ENCODE assay signal across 18 cellular contexts in the genomic region with DNA sequence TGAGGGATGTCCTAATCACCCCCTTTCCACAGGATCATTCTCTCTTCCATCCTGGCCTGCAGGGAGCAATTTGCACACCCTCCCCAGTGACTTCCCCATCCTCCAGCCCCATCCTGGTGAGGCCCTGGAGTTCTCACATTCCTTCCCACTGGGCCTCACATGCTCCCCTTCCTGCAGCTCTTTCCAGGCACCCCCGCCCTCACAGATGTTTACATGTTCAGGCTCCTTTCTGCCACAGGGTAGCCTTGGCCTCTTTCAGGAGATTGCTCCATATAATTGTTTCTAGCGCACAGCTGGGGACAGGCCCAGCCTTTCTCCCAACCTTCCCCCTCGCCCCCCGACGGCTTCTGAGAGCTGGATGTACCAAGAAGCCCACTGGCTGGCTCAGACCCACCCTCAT.
DNase-seq lines count a peak whose midpoint lies in the region; ATAC-seq and TF ChIP-seq lines count a peak whose summit lies in the region.
"Had no signal": no experiment of that assay in that cellular context is flagged by ENCODE, and none has a peak within 500 bp of the region (broad histone marks: within the 10 kb centered on the region; RNA-seq: fewer than 3 reads in every experiment).

No MANE protein-coding gene starts in this region.

- no peaks in the 10 kb centered on the region for H3K9me3 Mint-ChIP-seq in H9
- H3K9me3 Mint-ChIP-seq: immature natural killer cell, mesothelial cell of epicardium had no signal

- no peaks in the 10 kb centered on the region; a peak in 1 of 7 replicates for H3K36me3 Mint-ChIP-seq in H9 (ENCODE audit: insufficient read depth in 1 of 3, low read depth in 3 of 3)
- H3K36me3 Mint-ChIP-seq in T-helper 17 cell (ENCODE audit: low read depth), result no peaks in the 10 kb centered on the region
- H3K36me3 Mint-ChIP-seq: immature natural killer cell, mesothelial cell of epicardium had no signal

- no peaks in the 10 kb centered on the region for H3K36me3 ChIP-seq in breast epithelium
- H3K36me3 ChIP-seq: BLaER1 had no signal

- no peak overlapping the region for H2AFZ ChIP-seq in H9 (ENCODE audit: low read length)

- H2BK120ac ChIP-seq in H9 (ENCODE audit: low read depth, low read length, poor library complexity, severe bottlenecking), result no peak overlapping the region

- H2BK15ac ChIP-seq in H9 (ENCODE audit: low read depth, low read length), result no peak overlapping the region

- no peaks in the 10 kb centered on the region for H3K79me2 ChIP-seq in H9 (ENCODE audit: insufficient read depth, low read length)

- H3K18ac ChIP-seq in H9 (ENCODE audit: insufficient read length, low read depth, low read length), result no peak overlapping the region

- ATAC-seq in T-helper 17 cell (no peak), GM21825 (IDR thresholded peaks at IDR 0.05; ENCODE audit: unreplicated experiment) (no peak), GM19395 (IDR thresholded peaks at IDR 0.05; ENCODE audit: unreplicated experiment) (no peak)
- ATAC-seq: foreskin keratinocyte had no signal

- no peak overlapping the region for H4K5ac ChIP-seq in H9 (ENCODE audit: insufficient read length, low read depth, low read length)

- H3K4me3 ChIP-seq in breast epithelium, result no peak overlapping the region
- H3K4me3 ChIP-seq: BLaER1 had no signal

- H4K8ac ChIP-seq in H9 (replicated peaks; ENCODE audit: insufficient read length, low read depth, low read length), result no peak overlapping the region

- WGBS in H9 (ENCODE audit: extremely low coverage, insufficient read length, low lambda C conversion rate), result no CpG with 5 or more reads among the region's 5 CpGs

- H4K91ac ChIP-seq in H9 (ENCODE audit: insufficient read length, low read depth, low read length), result no peak overlapping the region

- no peaks in the 10 kb centered on the region for H3K23me2 ChIP-seq in H9 (ENCODE audit: insufficient read length, low read depth, low read length, poor library complexity, severe bottlenecking)

- H2BK20ac ChIP-seq in H9 (ENCODE audit: low read depth, low read length, poor library complexity, severe bottlenecking), result no peak overlapping the region

- H3K4ac ChIP-seq in H9 (ENCODE audit: low read depth, low read length), result no peak overlapping the region

- no peak overlapping the region for H2BK12ac ChIP-seq in H9 (ENCODE audit: insufficient read length, low read depth, low read length)

- H2BK5ac ChIP-seq in H9 (ENCODE audit: insufficient read length, low read length), result no peak overlapping the region

- no peak overlapping the region for H3K23ac ChIP-seq in H9 (ENCODE audit: insufficient read length, low read depth, low read length)

- H3K27ac Mint-ChIP-seq in H9 (peak overlapping the region; percentile 85 to 96 (median 91)), T-helper 17 cell (peak overlapping the region; percentile 85)
- H3K27ac Mint-ChIP-seq: mesothelial cell of epicardium had no signal

- TF ChIP-seq CTCF in H9 (conservative IDR thresholded peaks at IDR 0.05) (no peak), breast epithelium (IDR thresholded peaks at IDR 0.05) (no peak)

- intact Hi-C loops in breast epithelium (cut with DNase I; ENCODE audit: low total_unique reads), result no loop called here

- no peak overlapping the region for H3K4me2 ChIP-seq in H9 (ENCODE audit: insufficient read depth, insufficient read length, low read length)
- H3K4me2 ChIP-seq: BLaER1 had no signal

- no peak overlapping the region for H2AK5ac ChIP-seq in H9 (ENCODE audit: insufficient read length, low read length)

- peak overlapping the region in 1 of 2 experiments; percentile 46; a peak in 2 of 5 replicates for H3K4me3 Mint-ChIP-seq in H9
- no peak overlapping the region for H3K4me3 Mint-ChIP-seq in T-helper 17 cell
- H3K4me3 Mint-ChIP-seq: immature natural killer cell, mesothelial cell of epicardium had no signal

- H3K9ac ChIP-seq in H9 (ENCODE audit: extremely low read depth, insufficient read length, low read length), result no peak overlapping the region
- H3K9ac ChIP-seq: BLaER1 had no signal

- TF ChIP-seq POLR2A in breast epithelium (IDR thresholded peaks at IDR 0.05), result no peak

- H3K14ac ChIP-seq in H9 (ENCODE audit: insufficient read depth, low read length), result no peak overlapping the region

- H3K27ac ChIP-seq in H9 (ENCODE audit: insufficient read length, low read depth, low read length) (no peak overlapping the region), breast epithelium (no peak overlapping the region)
- H3K27ac ChIP-seq: BLaER1, foreskin keratinocyte had no signal

- DNase-seq in H9 (peak; percentile 55), T-helper 17 cell (no peak), iPS DF 19.7 (ENCODE audit: low read depth, low spot score) (peak; percentile 9), retina (peak; percentile 74), breast epithelium (ENCODE audit: low spot score in 2 of 2) (no peak)
- DNase-seq in stimulated activated CD4-positive, alpha-beta T cell treated with anti-CD3 and anti-CD28 coated beads, Interleukin-2, amount 100 ng/mL, for 48 hours, result no peak
- DNase-seq: activated CD8-positive, alpha-beta memory T cell treated with anti-CD3 and anti-CD28 coated beads for 24 hours; DMS53; effector memory CD4-positive, alpha-beta T cell; foreskin keratinocyte; immature natural killer cell; KBM-7; NCI-H1436; NCI-H446 had no signal

- no peaks in the 10 kb centered on the region for H3K79me1 ChIP-seq in H9 (ENCODE audit: insufficient read depth, low read depth, low read length, poor library complexity, severe bottlenecking)

- no peaks in the 10 kb centered on the region; the same call in 1 of the 2 replicates for H3K27me3 Mint-ChIP-seq in H9 (ENCODE audit: low read depth)
- no peaks in the 10 kb centered on the region for H3K27me3 Mint-ChIP-seq in T-helper 17 cell

- no peaks in the 10 kb centered on the region for H4K20me1 ChIP-seq in H9 (ENCODE audit: control insufficient read depth, insufficient read depth, insufficient read length)
- H4K20me1 ChIP-seq: BLaER1 had no signal

- H3K9me3 ChIP-seq in H9 (ENCODE audit: control insufficient read depth, low read depth, low read length) (no peaks in the 10 kb centered on the region), T-helper 17 cell (ENCODE audit: control insufficient read depth, low read length, poor library complexity, severe bottlenecking) (no peaks in the 10 kb centered on the region), breast epithelium (no peaks in the 10 kb centered on the region)
- H3K9me3 ChIP-seq: BLaER1 had no signal

- no peak overlapping the region for H3K56ac ChIP-seq in H9 (ENCODE audit: insufficient read length, low read depth, low read length)

- H3K27me3 ChIP-seq in H9 (ENCODE audit: insufficient read depth, low read length) (no peaks in the 10 kb centered on the region), breast epithelium (no peaks in the 10 kb centered on the region)
- H3K27me3 ChIP-seq: BLaER1 had no signal

- H3K4me1 ChIP-seq in H9 (ENCODE audit: insufficient read depth, low read length), result peaks cover 5% of the 10 kb centered on the region; the same call in 1 of the 2 replicates
- H3K4me1 ChIP-seq in breast epithelium, result no peaks in the 10 kb centered on the region

- H3K4me1 Mint-ChIP-seq in H9 (peaks cover 28 to 35% of the 10 kb centered on the region in 2 experiments), T-helper 17 cell (peaks cover 16% of the 10 kb centered on the region)

- H3T11ph ChIP-seq in H9 (ENCODE audit: low read length), result no peak overlapping the region

Comparison
In these comparisons a context has a peak if more than half of its experiments do, and no peak if none do; other contexts are left out.
1. DNase-seq: peak in H9 (single experiment), iPS DF 19.7 (single experiment) and retina (single experiment); none in T-helper 17 cell (0 of 3), stimulated activated CD4-positive, alpha-beta T cell treated with anti-CD3 and anti-CD28 coated beads, Interleukin-2, amount 100 ng/mL, for 48 hours (0 of 2) and breast epithelium (0 of 2).